Comparison of ENCODE assay signal across 8 cellular contexts in the genomic region with DNA sequence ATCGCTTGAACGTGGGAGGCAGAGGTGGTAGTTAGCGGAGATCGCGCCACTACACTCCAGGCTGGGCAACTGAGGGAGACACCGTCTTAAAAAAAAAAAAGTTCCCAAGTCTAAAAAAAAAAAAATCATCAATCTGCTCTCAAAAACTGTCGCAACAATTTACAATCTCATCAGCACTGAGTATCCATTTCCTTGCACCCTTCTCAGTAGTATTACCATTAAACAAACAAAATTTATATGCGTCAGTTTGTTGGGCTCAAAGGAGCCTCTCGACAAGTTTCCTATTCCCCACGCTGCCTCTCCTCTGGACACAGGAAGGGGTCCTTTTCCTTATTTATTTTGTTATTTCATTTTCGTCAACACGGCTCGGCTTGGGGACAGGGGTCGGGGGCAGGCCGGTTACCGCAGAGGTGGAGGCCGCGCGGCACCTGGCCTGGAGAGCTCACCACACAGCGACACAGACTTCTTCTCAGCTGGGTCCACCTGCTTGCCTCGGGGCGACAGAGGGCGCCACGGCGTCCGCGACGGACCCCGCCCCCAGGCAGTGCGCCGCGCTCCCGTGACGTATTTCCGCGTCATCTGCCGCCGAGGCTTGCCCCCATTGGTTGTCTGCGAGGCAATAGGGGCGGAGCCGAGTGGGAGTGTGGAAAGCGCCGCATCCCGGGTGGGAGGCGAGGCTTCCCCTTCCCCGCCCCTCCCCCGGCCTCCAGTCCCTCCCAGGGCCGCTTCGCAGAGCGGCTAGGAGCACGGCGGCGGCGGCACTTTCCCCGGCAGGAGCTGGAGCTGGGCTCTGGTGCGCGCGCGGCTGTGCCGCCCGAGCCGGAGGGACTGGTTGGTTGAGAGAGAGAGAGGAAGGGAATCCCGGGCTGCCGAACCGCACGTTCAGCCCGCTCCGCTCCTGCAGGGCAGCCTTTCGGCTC. TPM values are rescaled to one million over a fixed set of nuclear protein-coding genes. Genes with fewer than 3 reads are reported as not detected.
DNase-seq lines count a peak whose midpoint lies in the region; ATAC-seq and TF ChIP-seq lines count a peak whose summit lies in the region.

MAP2K1 (plus strand) TSS at position 709 of the 920 bp plus-strand sequence. CDS start 436 bp downstream, outside the sequence.

- ATAC-seq in GM18870 (IDR thresholded peaks at IDR 0.05; ENCODE audit: unreplicated experiment), result peak; percentile 72
- ATAC-seq in HG03135 (IDR thresholded peaks at IDR 0.05; ENCODE audit: unreplicated experiment), result peak; percentile 74

- H4K20me1 ChIP-seq in mammary epithelial cell (ENCODE audit: insufficient read depth, low read length) (no peaks in the 10 kb centered on the region), smooth muscle cell (ENCODE audit: low read depth) (peaks cover 40% of the 10 kb centered on the region)

- H3K4me3 ChIP-seq in AG04450 (ENCODE audit: low read depth, low read length) (peak within 1 kb of the TSS; percentile 77), WERI-Rb-1 (ENCODE audit: low read depth, low read length) (peak within 1 kb of the TSS; percentile 80), mammary epithelial cell (replicated peaks in 1 of 3; ENCODE audit: insufficient read depth in 1 of 3, low read depth in 2 of 3, low read length in 3 of 3) (peak within 1 kb of the TSS; percentile 80 to 98 (median 94)), smooth muscle cell (peak within 1 kb of the TSS; percentile 63)

- peak within 1 kb of the TSS; percentile 98 for H3K9ac ChIP-seq in mammary epithelial cell (ENCODE audit: insufficient read depth, low read length)
- H3K9ac ChIP-seq in smooth muscle cell (ENCODE audit: low read depth), result peak within 1 kb of the TSS; percentile 92

- DNase-seq in AG04450 (ENCODE audit: low read depth, low spot score) (peak; percentile 89), NCI-H2196 (lab: John Stamatoyannopoulos, UW; ENCODE audit: unreplicated experiment) (peak; percentile 92), WERI-Rb-1 (peak; percentile 98), mammary epithelial cell (peak; percentile 95), iPS-NIHi11 (ENCODE audit: low spot score) (peak; percentile 97), smooth muscle cell (lab: John Stamatoyannopoulos, UW; ENCODE audit: unreplicated experiment) (peak; percentile 93)

- 4% methylated on average over 20 of the region's 69 CpGs for WGBS in mammary epithelial cell (ENCODE audit: low coverage, missing lambda C conversion rate)
- WGBS in smooth muscle cell (ENCODE audit: low lambda C conversion rate), result 15% methylated on average over 42 of the region's 69 CpGs

- CTCF ChIA-PET in AG04450 (lab: Charles Lee) (interaction anchor here (0.6 to 4.6 kb wide), 18 partner anchors 8 to 461 kb away, joined by 3 to 44 read pairs (median 4); partner anchors contain the start of gene SNAPC5), mammary epithelial cell (lab: Charles Lee; ENCODE audit: low non-redundant PET) (no interaction called here)

- H3K27ac ChIP-seq in AG04450 (ENCODE audit: low read depth, low read length), result peak within 1 kb of the TSS; percentile 86
- peak within 1 kb of the TSS; percentile 75 for H3K27ac ChIP-seq in WERI-Rb-1
- peak within 1 kb of the TSS; percentile 89 for H3K27ac ChIP-seq in mammary epithelial cell (ENCODE audit: insufficient read depth, low read depth, low read length)
- peak within 1 kb of the TSS; percentile 91 for H3K27ac ChIP-seq in smooth muscle cell (ENCODE audit: low read depth)

- H3K79me2 ChIP-seq in mammary epithelial cell (ENCODE audit: insufficient read depth, low read length), result peaks cover 64% of the 10 kb centered on the region
- peaks cover 40% of the 10 kb centered on the region for H3K79me2 ChIP-seq in smooth muscle cell (ENCODE audit: low read depth)

- POLR2A ChIA-PET in AG04450 (lab: Yijun Ruan, JAX), result interaction anchor here (0.6 to 2.4 kb wide), 8 partner anchors 8 to 1201 kb away, joined by 3 to 20 read pairs (median 4); partner anchors contain the start of genes CLPX, RPL4, SNAPC5 and ZWILCH

- H3F3A ChIP-seq in smooth muscle cell (ENCODE audit: low read depth), result no peaks in the 10 kb centered on the region

- H3K36me3 ChIP-seq in WERI-Rb-1 (no peaks in the 10 kb centered on the region; the same call in none of the 2 replicates), mammary epithelial cell (ENCODE audit: insufficient read depth, low read length) (no peaks in the 10 kb centered on the region), smooth muscle cell (ENCODE audit: low read depth) (no peaks in the 10 kb centered on the region)

- dilution Hi-C loops in mammary epithelial cell (cut with HindIII; ENCODE audit: low sequenced_read_pairs), result no loop called here

- peak; percentile 67 for TF ChIP-seq CTCF in AG04450 (IDR thresholded peaks at IDR 0.05; ENCODE audit: low read depth, low read length)
- peak; percentile 89 for TF ChIP-seq CTCF in WERI-Rb-1 (IDR thresholded peaks at IDR 0.05; ENCODE audit: low read depth, low read length)
- TF ChIP-seq CTCF in mammary epithelial cell (conservative IDR thresholded peaks at IDR 0.05 in 1 of 2, IDR thresholded peaks at IDR 0.05 in 1 of 2; ENCODE audit: extremely low read depth in 1 of 2, insufficient read depth in 1 of 2, low read depth in 1 of 2, low read length in 2 of 2), result peak; percentile 15 to 68
- TF ChIP-seq CTCF in smooth muscle cell (IDR thresholded peaks at IDR 0.05; ENCODE audit: borderline replicate concordance, insufficient read depth, poor library complexity, severe bottlenecking), result peak; percentile 44

- no peaks in the 10 kb centered on the region for H3K27me3 ChIP-seq in AG04450 (ENCODE audit: control insufficient read depth, insufficient read depth, low read length)
- H3K27me3 ChIP-seq in WERI-Rb-1 (ENCODE audit: insufficient read depth, low read depth, severe bottlenecking), result no peaks in the 10 kb centered on the region
- no peaks in the 10 kb centered on the region for H3K27me3 ChIP-seq in mammary epithelial cell (ENCODE audit: insufficient read depth, low read length)
- no peaks in the 10 kb centered on the region for H3K27me3 ChIP-seq in smooth muscle cell (ENCODE audit: low read depth)

- BruUV-seq in mammary epithelial cell (replicated peaks; lab: Mats Ljungman, UMichigan), result TSS peak; percentile 65

- in situ Hi-C loops in mammary epithelial cell (cut with MboI; ENCODE audit: low sequenced_read_pairs in 2 of 2), result no loop called here

- H3K9me3 ChIP-seq in AG04450 (ENCODE audit: control insufficient read depth, insufficient read depth, low read length) (no peaks in the 10 kb centered on the region; the same call in 1 of the 2 replicates), WERI-Rb-1 (ENCODE audit: severe bottlenecking) (no peaks in the 10 kb centered on the region), mammary epithelial cell (replicated peaks; ENCODE audit: insufficient read depth, low read length) (no peaks in the 10 kb centered on the region), smooth muscle cell (replicated peaks; ENCODE audit: low read depth) (no peaks in the 10 kb centered on the region)

- intact Hi-C loops in mammary epithelial cell (cut with micrococcal nuclease), result loop anchor here (1.0 to 2.0 kb wide), 5 partner anchors 30 to 111 kb away; partner anchors contain the start of genes SNAPC5 and TIPIN

- H2AFZ ChIP-seq in mammary epithelial cell (ENCODE audit: low read depth, low read length) (peak within 1 kb of the TSS; percentile 84), smooth muscle cell (ENCODE audit: low read depth) (peak within 1 kb of the TSS; percentile 74)

- peak within 1 kb of the TSS; percentile 94 for H3K4me2 ChIP-seq in mammary epithelial cell (ENCODE audit: insufficient read depth, low read depth, low read length)
- H3K4me2 ChIP-seq in smooth muscle cell, result peak within 1 kb of the TSS; percentile 86

- H3K4me1 ChIP-seq in mammary epithelial cell (ENCODE audit: insufficient read depth, low read length), result peaks cover 28% of the 10 kb centered on the region
- H3K4me1 ChIP-seq in smooth muscle cell (ENCODE audit: low read depth), result peaks cover 9% of the 10 kb centered on the region

RNA-seq across cellular contexts. Expression of gene MAP2K1, which starts in this region (rescaled TPM):
- 18.4 and 18.8 TPM in 2 replicates for polyA plus RNA-seq in AG04450 (2011; rRNA removed)
- polyA minus RNA-seq in AG04450 (2011; rRNA and poly(A)+ RNA removed), result 11.9 and 13.5 TPM in 2 replicates
- 100 to 1,000 TPM in 1 of 2 donors, 10 to 100 TPM in 1; 29.8 to 104 TPM for total RNA-seq in mammary epithelial cell
- polyA plus RNA-seq in mammary epithelial cell, result 70.6 TPM
- 92.7 TPM for polyA minus RNA-seq in mammary epithelial cell
- 50.4 and 62.2 TPM in 2 replicates for total RNA-seq in smooth muscle cell
- 55.3 and 62.9 TPM in 2 replicates for polyA plus RNA-seq in smooth muscle cell

Comparison
In these comparisons a context has a peak if more than half of its experiments do, and no peak if none do; other contexts are left out.
1. Peak in every context shown above with its lines: DNase-seq, ATAC-seq, H3K4me3 ChIP-seq and H3K27ac ChIP-seq.